Comparison of ENCODE assay signal across 1 cellular context in genomic region chr2:65432227-65433190, GRCh38.
A peak's percentile ranks its signal among the peaks of the same experiment; 100 is the strongest.
TF ChIP-seq lines count a peak whose summit lies in the region.

A gene with protein sequence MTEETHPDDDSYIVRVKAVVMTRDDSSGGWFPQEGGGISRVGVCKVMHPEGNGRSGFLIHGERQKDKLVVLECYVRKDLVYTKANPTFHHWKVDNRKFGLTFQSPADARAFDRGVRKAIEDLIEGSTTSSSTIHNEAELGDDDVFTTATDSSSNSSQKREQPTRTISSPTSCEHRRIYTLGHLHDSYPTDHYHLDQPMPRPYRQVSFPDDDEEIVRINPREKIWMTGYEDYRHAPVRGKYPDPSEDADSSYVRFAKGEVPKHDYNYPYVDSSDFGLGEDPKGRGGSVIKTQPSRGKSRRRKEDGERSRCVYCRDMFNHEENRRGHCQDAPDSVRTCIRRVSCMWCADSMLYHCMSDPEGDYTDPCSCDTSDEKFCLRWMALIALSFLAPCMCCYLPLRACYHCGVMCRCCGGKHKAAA (minus strand): TSS chr2:65432599. CDS start chr2:65431987, 612 bp downstream.

TF ChIP-seq in GM12878, 131 proteins besides CTCF, POLR2A, EP300 and RAD21 (continued from another document and continues in another):
- TF ChIP-seq TCF3 (IDR thresholded peaks at IDR 0.05; ENCODE audit: borderline replicate concordance, insufficient read depth, low read depth, low read length) (peak; percentile 33; the same call in 1 of the 2 replicates), TARDBP (IDR thresholded peaks at IDR 0.05; ENCODE audit: borderline replicate concordance) (0 out of 2 replicates have a peak, but pooled peaks have one; percentile 51), ZNF207 (IDR thresholded peaks at IDR 0.05; ENCODE audit: borderline replicate concordance) (peak; percentile 94), MTA3 (IDR thresholded peaks at IDR 0.05; ENCODE audit: borderline replicate concordance, low read length) (no peak), RCOR1 (conservative IDR thresholded peaks at IDR 0.05; ENCODE audit: low read depth, low read length) (no peak), ELK1 (IDR thresholded peaks at IDR 0.05; ENCODE audit: low read depth, low read length) (no peak), ZNF274 (IDR thresholded peaks at IDR 0.05; ENCODE audit: insufficient read depth, insufficient read length) (no peak), RAD51 (IDR thresholded peaks at IDR 0.05) (no peak), FOS (IDR thresholded peaks at IDR 0.05; ENCODE audit: borderline replicate concordance, extremely low read depth, insufficient read length) (no peak), SREBF1 (IDR thresholded peaks at IDR 0.05; ENCODE audit: low read length) (no peak), YBX1 (IDR thresholded peaks at IDR 0.05) (no peak), ATF7 (IDR thresholded peaks at IDR 0.05; ENCODE audit: low read depth) (peak; percentile 99), IKZF2 (IDR thresholded peaks at IDR 0.05) (peak; percentile 84), MYC (IDR thresholded peaks at IDR 0.05; ENCODE audit: insufficient read depth, insufficient read length, insufficient replicate concordance, low read length, severe bottlenecking) (no peak), EZH2 (IDR thresholded peaks at IDR 0.05; ENCODE audit: borderline replicate concordance, control insufficient read depth, low read depth, low read length) (no peak), BMI1 (IDR thresholded peaks at IDR 0.05; ENCODE audit: borderline replicate concordance) (no peak), USF1 (IDR thresholded peaks at IDR 0.05; ENCODE audit: borderline replicate concordance, extremely low read length, insufficient read depth, low read depth, low read length) (no peak), JUND (IDR thresholded peaks at IDR 0.05; ENCODE audit: low read depth, low read length) (no peak), PAX8 (IDR thresholded peaks at IDR 0.05) (no peak), MXI1 (IDR thresholded peaks at IDR 0.05; ENCODE audit: low read depth, low read length) (0 out of 2 replicates have a peak, but pooled peaks have one; percentile 20), ZBTB40 (IDR thresholded peaks at IDR 0.05; ENCODE audit: borderline replicate concordance) (peak; percentile 33; the same call in 1 of the 2 replicates), SREBF2 (IDR thresholded peaks at IDR 0.05; ENCODE audit: low read length) (no peak), ESRRA (IDR thresholded peaks at IDR 0.05; ENCODE audit: low read length) (no peak), MYB (IDR thresholded peaks at IDR 0.05; ENCODE audit: borderline replicate concordance, low read depth, low read length) (no peak), SUZ12 (IDR thresholded peaks at IDR 0.05; ENCODE audit: unreplicated experiment) (no peak), MTA2 (IDR thresholded peaks at IDR 0.05; ENCODE audit: low read depth) (peak; percentile 48), YY1 (IDR thresholded peaks at IDR 0.05; ENCODE audit: low read depth, low read length) (peak; percentile 86), MAX (IDR thresholded peaks at IDR 0.05; ENCODE audit: low read depth, low read length) (no peak; the same call in 1 of the 2 replicates), ZBTB11 (CRISPR knock-in tag; IDR thresholded peaks at IDR 0.05) (no peak), HDAC2 (IDR thresholded peaks at IDR 0.05) (no peak), ZNF384 (IDR thresholded peaks at IDR 0.05; ENCODE audit: borderline replicate concordance, low read depth, low read length) (peak; percentile 91), NFIC (IDR thresholded peaks at IDR 0.05; ENCODE audit: low read depth, low read length) (0 out of 2 replicates have a peak, but pooled peaks have one; percentile 43), CEBPB (IDR thresholded peaks at IDR 0.05; ENCODE audit: borderline replicate concordance in 1 of 2, low read depth in 2 of 2, low read length in 2 of 2) (no peak), SPI1 (IDR thresholded peaks at IDR 0.05; ENCODE audit: borderline replicate concordance, insufficient read depth, low read depth, low read length) (peak; percentile 38; the same call in 1 of the 2 replicates), CBX5 (IDR thresholded peaks at IDR 0.05; ENCODE audit: low read depth) (peak; percentile 71; the same call in 1 of the 2 replicates), BRCA1 (IDR thresholded peaks at IDR 0.05; ENCODE audit: low read depth, low read length) (no peak), TAF1 (IDR thresholded peaks at IDR 0.05; ENCODE audit: borderline replicate concordance, low read depth, low read length) (peak; percentile 51; the same call in 1 of the 2 replicates), MEF2B (IDR thresholded peaks at IDR 0.05; ENCODE audit: partially characterized antibody, poor library complexity, severe bottlenecking) (peak; percentile 91), USF2 (IDR thresholded peaks at IDR 0.05; ENCODE audit: borderline replicate concordance, low read depth, low read length) (no peak)
- TF ChIP-seq, protein P1, sequence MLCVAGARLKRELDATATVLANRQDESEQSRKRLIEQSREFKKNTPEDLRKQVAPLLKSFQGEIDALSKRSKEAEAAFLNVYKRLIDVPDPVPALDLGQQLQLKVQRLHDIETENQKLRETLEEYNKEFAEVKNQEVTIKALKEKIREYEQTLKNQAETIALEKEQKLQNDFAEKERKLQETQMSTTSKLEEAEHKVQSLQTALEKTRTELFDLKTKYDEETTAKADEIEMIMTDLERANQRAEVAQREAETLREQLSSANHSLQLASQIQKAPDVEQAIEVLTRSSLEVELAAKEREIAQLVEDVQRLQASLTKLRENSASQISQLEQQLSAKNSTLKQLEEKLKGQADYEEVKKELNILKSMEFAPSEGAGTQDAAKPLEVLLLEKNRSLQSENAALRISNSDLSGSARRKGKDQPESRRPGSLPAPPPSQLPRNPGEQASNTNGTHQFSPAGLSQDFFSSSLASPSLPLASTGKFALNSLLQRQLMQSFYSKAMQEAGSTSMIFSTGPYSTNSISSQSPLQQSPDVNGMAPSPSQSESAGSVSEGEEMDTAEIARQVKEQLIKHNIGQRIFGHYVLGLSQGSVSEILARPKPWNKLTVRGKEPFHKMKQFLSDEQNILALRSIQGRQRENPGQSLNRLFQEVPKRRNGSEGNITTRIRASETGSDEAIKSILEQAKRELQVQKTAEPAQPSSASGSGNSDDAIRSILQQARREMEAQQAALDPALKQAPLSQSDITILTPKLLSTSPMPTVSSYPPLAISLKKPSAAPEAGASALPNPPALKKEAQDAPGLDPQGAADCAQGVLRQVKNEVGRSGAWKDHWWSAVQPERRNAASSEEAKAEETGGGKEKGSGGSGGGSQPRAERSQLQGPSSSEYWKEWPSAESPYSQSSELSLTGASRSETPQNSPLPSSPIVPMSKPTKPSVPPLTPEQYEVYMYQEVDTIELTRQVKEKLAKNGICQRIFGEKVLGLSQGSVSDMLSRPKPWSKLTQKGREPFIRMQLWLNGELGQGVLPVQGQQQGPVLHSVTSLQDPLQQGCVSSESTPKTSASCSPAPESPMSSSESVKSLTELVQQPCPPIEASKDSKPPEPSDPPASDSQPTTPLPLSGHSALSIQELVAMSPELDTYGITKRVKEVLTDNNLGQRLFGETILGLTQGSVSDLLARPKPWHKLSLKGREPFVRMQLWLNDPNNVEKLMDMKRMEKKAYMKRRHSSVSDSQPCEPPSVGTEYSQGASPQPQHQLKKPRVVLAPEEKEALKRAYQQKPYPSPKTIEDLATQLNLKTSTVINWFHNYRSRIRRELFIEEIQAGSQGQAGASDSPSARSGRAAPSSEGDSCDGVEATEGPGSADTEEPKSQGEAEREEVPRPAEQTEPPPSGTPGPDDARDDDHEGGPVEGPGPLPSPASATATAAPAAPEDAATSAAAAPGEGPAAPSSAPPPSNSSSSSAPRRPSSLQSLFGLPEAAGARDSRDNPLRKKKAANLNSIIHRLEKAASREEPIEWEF (IDR thresholded peaks at IDR 0.05; ENCODE audit: insufficient replicate concordance, low read depth, low read length): no peak
- TF ChIP-seq, protein P2, sequence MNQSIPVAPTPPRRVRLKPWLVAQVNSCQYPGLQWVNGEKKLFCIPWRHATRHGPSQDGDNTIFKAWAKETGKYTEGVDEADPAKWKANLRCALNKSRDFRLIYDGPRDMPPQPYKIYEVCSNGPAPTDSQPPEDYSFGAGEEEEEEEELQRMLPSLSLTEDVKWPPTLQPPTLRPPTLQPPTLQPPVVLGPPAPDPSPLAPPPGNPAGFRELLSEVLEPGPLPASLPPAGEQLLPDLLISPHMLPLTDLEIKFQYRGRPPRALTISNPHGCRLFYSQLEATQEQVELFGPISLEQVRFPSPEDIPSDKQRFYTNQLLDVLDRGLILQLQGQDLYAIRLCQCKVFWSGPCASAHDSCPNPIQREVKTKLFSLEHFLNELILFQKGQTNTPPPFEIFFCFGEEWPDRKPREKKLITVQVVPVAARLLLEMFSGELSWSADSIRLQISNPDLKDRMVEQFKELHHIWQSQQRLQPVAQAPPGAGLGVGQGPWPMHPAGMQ (IDR thresholded peaks at IDR 0.05; ENCODE audit: borderline replicate concordance): no peak
